ENCODE assay signal across 12 cellular contexts in genomic region chr5:123875444-123876264, GRCh38.
DNase-seq lines count a peak whose midpoint lies in the region; ATAC-seq and TF ChIP-seq lines count a peak whose summit lies in the region.
"Had no signal": no experiment of that assay in that cellular context is flagged by ENCODE, and none has a peak within 500 bp of the region (broad histone marks: within the 10 kb centered on the region; RNA-seq: fewer than 3 reads in every experiment).

No MANE protein-coding gene starts in this region.

- H3K36me3 ChIP-seq in HUES48 (ENCODE audit: control insufficient read depth, insufficient read depth, low read length) = no peaks in the 10 kb centered on the region
- no peaks in the 10 kb centered on the region for H3K36me3 ChIP-seq in right atrium auricular region
- no peaks in the 10 kb centered on the region for H3K36me3 ChIP-seq in trophoblast cell (ENCODE audit: control insufficient read depth in 1 of 2, insufficient read depth in 2 of 2, low read length in 2 of 2)
- H3K36me3 ChIP-seq: right lobe of liver, tibial artery had no signal

- no peak overlapping the region for H3K4me2 ChIP-seq in trophoblast cell (ENCODE audit: low read length)

- no peak overlapping the region for H2BK12ac ChIP-seq in trophoblast cell (ENCODE audit: low read length)

- H3K9me3 Mint-ChIP-seq in activated CD4-positive, alpha-beta T cell treated with anti-CD3 and anti-CD28 coated beads for 36 hours (ENCODE audit: low read depth) = no peaks in the 10 kb centered on the region

- H3K9ac ChIP-seq in HUES48 (ENCODE audit: low read depth, low read length) (peak overlapping the region; percentile 66), trophoblast cell (ENCODE audit: low read length) (no peak overlapping the region)

- no peak overlapping the region for H3K4me3 Mint-ChIP-seq in activated CD4-positive, alpha-beta T cell treated with anti-CD3 and anti-CD28 coated beads for 36 hours
- H3K4me3 Mint-ChIP-seq: effector memory CD8-positive, alpha-beta T cell had no signal

- H3K27ac Mint-ChIP-seq in activated CD4-positive, alpha-beta T cell treated with anti-CD3 and anti-CD28 coated beads for 36 hours = no peak overlapping the region
- H3K27ac Mint-ChIP-seq: effector memory CD8-positive, alpha-beta T cell had no signal

- peak overlapping the region; percentile 85 for H2BK120ac ChIP-seq in trophoblast cell (ENCODE audit: insufficient read depth, low read length, poor library complexity)

- no peak overlapping the region for H3K14ac ChIP-seq in trophoblast cell (ENCODE audit: low read length)

- no peak overlapping the region for H2BK5ac ChIP-seq in trophoblast cell (ENCODE audit: low read depth, low read length, poor library complexity)

- no peaks in the 10 kb centered on the region for H3K4me1 Mint-ChIP-seq in activated CD4-positive, alpha-beta T cell treated with anti-CD3 and anti-CD28 coated beads for 36 hours

- H4K91ac ChIP-seq in trophoblast cell (ENCODE audit: low read depth, low read length) = no peak overlapping the region

- H2AK5ac ChIP-seq in trophoblast cell (ENCODE audit: low read length) = no peak overlapping the region

- intact Hi-C loops in activated CD4-positive, alpha-beta T cell treated with anti-CD3 and anti-CD28 coated beads for 36 hours (cut with DNase I, micrococcal nuclease) = no loop called here

- no peak for ATAC-seq in activated CD4-positive, alpha-beta T cell treated with anti-CD3 and anti-CD28 coated beads for 36 hours
- ATAC-seq in GM18868 (IDR thresholded peaks at IDR 0.05; ENCODE audit: unreplicated experiment) = no peak
- no peak for ATAC-seq in HG02759 (IDR thresholded peaks at IDR 0.05; ENCODE audit: unreplicated experiment)
- ATAC-seq: effector memory CD8-positive, alpha-beta T cell had no signal

- CTCF ChIA-PET in activated CD4-positive, alpha-beta T cell treated with anti-CD3 and anti-CD28 coated beads for 36 hours (lab: Charles Lee) = no interaction called here

- H3K23ac ChIP-seq in trophoblast cell (ENCODE audit: low read length) = no peak overlapping the region

- H3K79me1 ChIP-seq in trophoblast cell (ENCODE audit: low read length) = peaks cover 2% of the 10 kb centered on the region

- H3K27me3 ChIP-seq in HUES48 (ENCODE audit: control insufficient read depth, insufficient read depth, low read length) = no peaks in the 10 kb centered on the region
- H3K27me3 ChIP-seq in right atrium auricular region = no peaks in the 10 kb centered on the region
- H3K27me3 ChIP-seq in trophoblast cell (ENCODE audit: insufficient read depth, low read length) = no peaks in the 10 kb centered on the region
- H3K27me3 ChIP-seq: right lobe of liver, tibial artery had no signal

- H3K79me2 ChIP-seq in trophoblast cell (ENCODE audit: control insufficient read depth, insufficient read depth, low read length, poor library complexity) = no peaks in the 10 kb centered on the region

- H3K4me3 ChIP-seq in HUES48 (ENCODE audit: low read depth, low read length) (peak overlapping the region; percentile 40), right atrium auricular region (peak overlapping the region in 1 of 2 donors; percentile 9), trophoblast cell (ENCODE audit: low read depth, low read length) (no peak overlapping the region)
- H3K4me3 ChIP-seq: right lobe of liver, tibial artery had no signal

- H3K9me3 ChIP-seq in HUES48 (ENCODE audit: control insufficient read depth, insufficient read depth, low read length) (no peaks in the 10 kb centered on the region), right atrium auricular region (no peaks in the 10 kb centered on the region), trophoblast cell (ENCODE audit: insufficient read depth, low read depth, low read length) (peaks cover 2% of the 10 kb centered on the region)
- H3K9me3 ChIP-seq: right lobe of liver, tibial artery had no signal

- no peaks in the 10 kb centered on the region for H3K27me3 Mint-ChIP-seq in activated CD4-positive, alpha-beta T cell treated with anti-CD3 and anti-CD28 coated beads for 36 hours
- H3K27me3 Mint-ChIP-seq: effector memory CD8-positive, alpha-beta T cell had no signal

- H3K4ac ChIP-seq in trophoblast cell (ENCODE audit: low read depth, low read length) = no peak overlapping the region

- H2AFZ ChIP-seq in trophoblast cell (ENCODE audit: insufficient read depth, low read length, poor library complexity) = no peak overlapping the region

- peak overlapping the region; percentile 31 for H4K12ac ChIP-seq in trophoblast cell (ENCODE audit: low read depth, low read length)

- WGBS in trophoblast cell (ENCODE audit: extremely low coverage, insufficient coverage, insufficient read length) = no CpG with 5 or more reads among the region's 8 CpGs

- H4K8ac ChIP-seq in trophoblast cell (ENCODE audit: low read depth, low read length) = peak overlapping the region; percentile 24

- peak overlapping the region; percentile 97 for H3K27ac ChIP-seq in HUES48 (ENCODE audit: low read depth, low read length)
- peak overlapping the region; percentile 71 to 78 for H3K27ac ChIP-seq in right atrium auricular region
- no peak overlapping the region for H3K27ac ChIP-seq in trophoblast cell (ENCODE audit: low read depth, low read length)
- H3K27ac ChIP-seq: right lobe of liver, tibial artery had no signal

- TF ChIP-seq CTCF in right atrium auricular region (IDR thresholded peaks at IDR 0.05) = no peak

- H3K36me3 Mint-ChIP-seq in activated CD4-positive, alpha-beta T cell treated with anti-CD3 and anti-CD28 coated beads for 36 hours (ENCODE audit: low read depth) = no peaks in the 10 kb centered on the region

- H3K18ac ChIP-seq in trophoblast cell (ENCODE audit: low read length) = no peak overlapping the region

- H3K4me1 ChIP-seq in HUES48 (ENCODE audit: control insufficient read depth, insufficient read depth, low read length) (peaks cover 63% of the 10 kb centered on the region), right atrium auricular region (peaks cover 0 to 57% of the 10 kb centered on the region in 2 donors), trophoblast cell (ENCODE audit: control insufficient read depth in 1 of 2, insufficient read depth in 2 of 2, low read length in 2 of 2) (peaks cover 4 to 9% of the 10 kb centered on the region in 2 experiments)
- H3K4me1 ChIP-seq: right lobe of liver, tibial artery had no signal

- DNase-seq in SHP77 treated with DMSO at 0.1 percent for 48 hours (lab: John Stamatoyannopoulos, UW) (peak; percentile 71), right atrium auricular region (ENCODE audit: low spot score) (no peak), trophoblast cell (no peak), middle frontal gyrus (ENCODE audit: extremely low spot score, low spot score) (no peak)
- no peak for DNase-seq in activated CD4-positive, alpha-beta T cell treated with anti-CD3 and anti-CD28 coated beads for 36 hours
- DNase-seq: effector memory CD8-positive, alpha-beta T cell; NCI-H1105 treated with DMSO at 0.1 percent for 48 hours; right lobe of liver; tibial artery had no signal

- POLR2A ChIA-PET in activated CD4-positive, alpha-beta T cell treated with anti-CD3 and anti-CD28 coated beads for 36 hours (lab: Charles Lee) = no interaction called here
